Comparison of ENCODE assay signal across 2 cellular contexts in genomic region chr14:58272589-58273372, GRCh38.
TF ChIP-seq lines count a peak whose summit lies in the region.

No MANE protein-coding gene starts in this region.

TF ChIP-seq in IMR-90, 13 proteins besides CTCF, POLR2A, EP300 and RAD21:
- TF ChIP-seq CHD1 (IDR thresholded peaks at IDR 0.05; ENCODE audit: low read depth, low read length), result no peak
- TF ChIP-seq RFX5 (IDR thresholded peaks at IDR 0.05; ENCODE audit: low read depth, low read length), result no peak
- TF ChIP-seq RCOR1 (IDR thresholded peaks at IDR 0.05; ENCODE audit: insufficient replicate concordance, low read length), result no peak
- TF ChIP-seq ELK1 (IDR thresholded peaks at IDR 0.05; ENCODE audit: borderline replicate concordance, low read depth, low read length), result no peak
- TF ChIP-seq, protein P1, sequence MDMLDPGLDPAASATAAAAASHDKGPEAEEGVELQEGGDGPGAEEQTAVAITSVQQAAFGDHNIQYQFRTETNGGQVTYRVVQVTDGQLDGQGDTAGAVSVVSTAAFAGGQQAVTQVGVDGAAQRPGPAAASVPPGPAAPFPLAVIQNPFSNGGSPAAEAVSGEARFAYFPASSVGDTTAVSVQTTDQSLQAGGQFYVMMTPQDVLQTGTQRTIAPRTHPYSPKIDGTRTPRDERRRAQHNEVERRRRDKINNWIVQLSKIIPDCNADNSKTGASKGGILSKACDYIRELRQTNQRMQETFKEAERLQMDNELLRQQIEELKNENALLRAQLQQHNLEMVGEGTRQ (IDR thresholded peaks at IDR 0.05; ENCODE audit: low read depth, low read length), result no peak
- TF ChIP-seq FOS (IDR thresholded peaks at IDR 0.05; ENCODE audit: low read depth, low read length), result no peak
- no peak for TF ChIP-seq MAZ (IDR thresholded peaks at IDR 0.05; ENCODE audit: borderline replicate concordance, low read depth, low read length)
- TF ChIP-seq CEBPB (IDR thresholded peaks at IDR 0.05; ENCODE audit: low read depth, low read length), result no peak
TF ChIP-seq in IMR-90: peak in this region for 0.

TF ChIP-seq in HepG2, 621 proteins besides CTCF, POLR2A, EP300 and RAD21 (continues in another document):
- TF ChIP-seq CREB1 (IDR thresholded peaks at IDR 0.05) (no peak), CREB1 (CRISPR knock-in tag; IDR thresholded peaks at IDR 0.05) (peak; percentile 12; the same call in 1 of the 2 replicates), HHEX (CRISPR knock-in tag; IDR thresholded peaks at IDR 0.05) (no peak), BCL3 (CRISPR knock-in tag; IDR thresholded peaks at IDR 0.05) (no peak), ZNF333 (CRISPR knock-in tag; IDR thresholded peaks at IDR 0.05; ENCODE audit: borderline replicate concordance) (no peak), HMGXB4 (CRISPR knock-in tag; IDR thresholded peaks at IDR 0.05; ENCODE audit: borderline replicate concordance in 1 of 2, low read depth in 1 of 2) (peak in 1 of 2 experiments; percentile 59; a peak in 2 of 4 replicates), GTF2F1 (IDR thresholded peaks at IDR 0.05; ENCODE audit: low read length) (no peak), NFKBIZ (CRISPR knock-in tag; IDR thresholded peaks at IDR 0.05) (no peak), DNMT1 (CRISPR knock-in tag; IDR thresholded peaks at IDR 0.05) (no peak), MYC (CRISPR knock-in tag; IDR thresholded peaks at IDR 0.05; ENCODE audit: borderline replicate concordance) (no peak), RERE (CRISPR knock-in tag; IDR thresholded peaks at IDR 0.05; ENCODE audit: low read depth) (no peak), PCBP1 (IDR thresholded peaks at IDR 0.05; ENCODE audit: borderline replicate concordance, low read depth, low read length) (no peak), ZNF75D (CRISPR knock-in tag; IDR thresholded peaks at IDR 0.05; ENCODE audit: borderline replicate concordance) (no peak), ZSCAN30 (CRISPR knock-in tag; IDR thresholded peaks at IDR 0.05) (no peak), ZHX2 (IDR thresholded peaks at IDR 0.05; ENCODE audit: low read depth) (no peak), ZHX2 (CRISPR knock-in tag; IDR thresholded peaks at IDR 0.05; ENCODE audit: borderline replicate concordance) (no peak), GPN1 (CRISPR knock-in tag; IDR thresholded peaks at IDR 0.05; ENCODE audit: borderline replicate concordance) (no peak), TMF1 (CRISPR knock-in tag; IDR thresholded peaks at IDR 0.05; ENCODE audit: low read depth) (no peak), NONO (IDR thresholded peaks at IDR 0.05) (no peak), NONO (CRISPR knock-in tag; conservative IDR thresholded peaks at IDR 0.05) (0 out of 2 replicates have a peak, but pooled peaks have one; percentile 20), ZNF614 (CRISPR knock-in tag; IDR thresholded peaks at IDR 0.05; ENCODE audit: borderline replicate concordance) (peak; percentile 77), GMEB1 (CRISPR knock-in tag; IDR thresholded peaks at IDR 0.05; ENCODE audit: borderline replicate concordance) (no peak)
- TF ChIP-seq, protein P2, sequence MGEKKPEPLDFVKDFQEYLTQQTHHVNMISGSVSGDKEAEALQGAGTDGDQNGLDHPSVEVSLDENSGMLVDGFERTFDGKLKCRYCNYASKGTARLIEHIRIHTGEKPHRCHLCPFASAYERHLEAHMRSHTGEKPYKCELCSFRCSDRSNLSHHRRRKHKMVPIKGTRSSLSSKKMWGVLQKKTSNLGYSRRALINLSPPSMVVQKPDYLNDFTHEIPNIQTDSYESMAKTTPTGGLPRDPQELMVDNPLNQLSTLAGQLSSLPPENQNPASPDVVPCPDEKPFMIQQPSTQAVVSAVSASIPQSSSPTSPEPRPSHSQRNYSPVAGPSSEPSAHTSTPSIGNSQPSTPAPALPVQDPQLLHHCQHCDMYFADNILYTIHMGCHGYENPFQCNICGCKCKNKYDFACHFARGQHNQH (CRISPR knock-in tag; IDR thresholded peaks at IDR 0.05), result peak; percentile 72; the same call in 1 of the 2 replicates
- TF ChIP-seq, protein P3, sequence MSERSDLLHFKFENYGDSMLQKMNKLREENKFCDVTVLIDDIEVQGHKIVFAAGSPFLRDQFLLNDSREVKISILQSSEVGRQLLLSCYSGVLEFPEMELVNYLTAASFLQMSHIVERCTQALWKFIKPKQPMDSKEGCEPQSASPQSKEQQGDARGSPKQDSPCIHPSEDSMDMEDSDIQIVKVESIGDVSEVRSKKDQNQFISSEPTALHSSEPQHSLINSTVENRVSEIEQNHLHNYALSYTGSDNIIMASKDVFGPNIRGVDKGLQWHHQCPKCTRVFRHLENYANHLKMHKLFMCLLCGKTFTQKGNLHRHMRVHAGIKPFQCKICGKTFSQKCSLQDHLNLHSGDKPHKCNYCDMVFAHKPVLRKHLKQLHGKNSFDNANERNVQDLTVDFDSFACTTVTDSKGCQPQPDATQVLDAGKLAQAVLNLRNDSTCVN (CRISPR knock-in tag; IDR thresholded peaks at IDR 0.05; ENCODE audit: borderline replicate concordance), result no peak
- TF ChIP-seq, protein P4, sequence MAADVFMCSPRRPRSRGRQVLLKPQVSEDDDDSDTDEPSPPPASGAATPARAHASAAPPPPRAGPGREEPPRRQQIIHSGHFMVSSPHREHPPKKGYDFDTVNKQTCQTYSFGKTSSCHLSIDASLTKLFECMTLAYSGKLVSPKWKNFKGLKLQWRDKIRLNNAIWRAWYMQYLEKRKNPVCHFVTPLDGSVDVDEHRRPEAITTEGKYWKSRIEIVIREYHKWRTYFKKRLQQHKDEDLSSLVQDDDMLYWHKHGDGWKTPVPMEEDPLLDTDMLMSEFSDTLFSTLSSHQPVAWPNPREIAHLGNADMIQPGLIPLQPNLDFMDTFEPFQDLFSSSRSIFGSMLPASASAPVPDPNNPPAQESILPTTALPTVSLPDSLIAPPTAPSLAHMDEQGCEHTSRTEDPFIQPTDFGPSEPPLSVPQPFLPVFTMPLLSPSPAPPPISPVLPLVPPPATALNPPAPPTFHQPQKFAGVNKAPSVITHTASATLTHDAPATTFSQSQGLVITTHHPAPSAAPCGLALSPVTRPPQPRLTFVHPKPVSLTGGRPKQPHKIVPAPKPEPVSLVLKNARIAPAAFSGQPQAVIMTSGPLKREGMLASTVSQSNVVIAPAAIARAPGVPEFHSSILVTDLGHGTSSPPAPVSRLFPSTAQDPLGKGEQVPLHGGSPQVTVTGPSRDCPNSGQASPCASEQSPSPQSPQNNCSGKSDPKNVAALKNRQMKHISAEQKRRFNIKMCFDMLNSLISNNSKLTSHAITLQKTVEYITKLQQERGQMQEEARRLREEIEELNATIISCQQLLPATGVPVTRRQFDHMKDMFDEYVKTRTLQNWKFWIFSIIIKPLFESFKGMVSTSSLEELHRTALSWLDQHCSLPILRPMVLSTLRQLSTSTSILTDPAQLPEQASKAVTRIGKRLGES (CRISPR knock-in tag; IDR thresholded peaks at IDR 0.05; ENCODE audit: borderline replicate concordance), result no peak
